ENCODE assay signal across 28 cellular contexts in genomic region chr11:125245299-125245698, GRCh38.
DNase-seq lines count a peak whose midpoint lies in the region; ATAC-seq, FAIRE-seq and TF ChIP-seq lines count a peak whose summit lies in the region.
"Had no signal": no experiment of that assay in that cellular context is flagged by ENCODE, and none has a peak within 500 bp of the region (broad histone marks: within the 10 kb centered on the region; RNA-seq: fewer than 3 reads in every experiment).

No MANE protein-coding gene starts in this region.

- intact Hi-C loops in IMR-90 (cut with micrococcal nuclease): no loop called here

- no peak overlapping the region for H2BK15ac ChIP-seq in IMR-90 (ENCODE audit: low read depth, low read length)
- peak overlapping the region; percentile 9 for H2BK15ac ChIP-seq in mesenchymal stem cell (ENCODE audit: low read depth, poor library complexity, severe bottlenecking)

- H2BK20ac ChIP-seq in IMR-90 (ENCODE audit: low read depth, low read length): no peak overlapping the region

- H3K4ac ChIP-seq in IMR-90 (ENCODE audit: low read depth, low read length): no peak overlapping the region
- H3K4ac ChIP-seq in mesenchymal stem cell (ENCODE audit: low read depth in 1 of 2, low read length in 2 of 2): no peak overlapping the region

- H4K5ac ChIP-seq in IMR-90 (ENCODE audit: low read depth, low read length): no peak overlapping the region; the same call in 1 of the 2 replicates

- H3K4me2 ChIP-seq in IMR-90 (ENCODE audit: low read depth, low read length): no peak overlapping the region
- no peak overlapping the region for H3K4me2 ChIP-seq in mesenchymal stem cell (ENCODE audit: low read length, poor library complexity, severe bottlenecking)
- H3K4me2 ChIP-seq in smooth muscle cell: no peak overlapping the region
- H3K4me2 ChIP-seq: BLaER1 had no signal

- dilution Hi-C loops in IMR-90 (cut with HindIII; ENCODE audit: low sequenced_read_pairs, unreplicated experiment): no loop called here

- H3K27me3 ChIP-seq in IMR-90 (ENCODE audit: control insufficient read depth, insufficient read depth, low read length) (peaks cover 3% of the 10 kb centered on the region), foreskin keratinocyte (peaks cover 4% of the 10 kb centered on the region), mesenchymal stem cell (ENCODE audit: control insufficient read depth in 1 of 2, insufficient read depth in 1 of 2, low read length in 2 of 2) (peaks cover 0 to 6% of the 10 kb centered on the region in 2 experiments), smooth muscle cell (ENCODE audit: low read depth) (no peaks in the 10 kb centered on the region)
- H3K27me3 ChIP-seq: BLaER1, esophagus muscularis mucosa, tibial nerve had no signal

- in situ Hi-C loops in IMR-90 (cut with MboI; ENCODE audit: low sequenced_read_pairs): no loop called here

- H2BK120ac ChIP-seq in IMR-90 (ENCODE audit: low read depth, low read length) (no peak overlapping the region), mesenchymal stem cell (ENCODE audit: low read depth, low read length) (no peak overlapping the region)

- H3K14ac ChIP-seq in IMR-90 (replicated peaks; ENCODE audit: low read depth, low read length): no peak overlapping the region
- H3K14ac ChIP-seq in mesenchymal stem cell (ENCODE audit: low read length in 2 of 2): no peak overlapping the region

- no TSS peak for BruUV-seq in IMR-90 (replicated peaks; lab: Mats Ljungman, UMichigan)

- CTCF ChIA-PET in IMR-90 (lab: Yijun Ruan, JAX): no interaction called here

- H3K9me3 ChIP-seq in IMR-90 (ENCODE audit: control insufficient read depth, insufficient read depth, low read length): peaks cover 1% of the 10 kb centered on the region; the same call in 1 of the 2 replicates
- no peaks in the 10 kb centered on the region for H3K9me3 ChIP-seq in mesenchymal stem cell (ENCODE audit: control insufficient read depth, low read length)
- H3K9me3 ChIP-seq in smooth muscle cell (replicated peaks; ENCODE audit: low read depth): no peaks in the 10 kb centered on the region
- H3K9me3 ChIP-seq: BLaER1, esophagus muscularis mucosa, neutrophil, tibial nerve had no signal

- H4K91ac ChIP-seq in IMR-90 (ENCODE audit: insufficient read depth, low read depth, low read length): no peak overlapping the region
- H4K91ac ChIP-seq in mesenchymal stem cell (ENCODE audit: low read length): no peak overlapping the region

- H2BK12ac ChIP-seq in mesenchymal stem cell (ENCODE audit: low read length in 2 of 2): no peak overlapping the region

- DNase-seq in IMR-90 (peak; percentile 4), foreskin keratinocyte (no peak), mesenchymal stem cell (no peak), smooth muscle cell (lab: John Stamatoyannopoulos, UW; ENCODE audit: unreplicated experiment) (no peak), H54 (ENCODE audit: insufficient read length, low spot score) (no peak), DMS114 treated with DMSO at 0.1 percent for 48 hours (lab: John Stamatoyannopoulos, UW; ENCODE audit: unreplicated experiment) (no peak), iPS-NIHi11 (ENCODE audit: low spot score) (no peak)
- no peak for DNase-seq in NK-92 treated with Interleukin-12 subunit alpha and Interleukin-12 subunit beta, amount 100 ng/mL, for 24 hours (lab: John Stamatoyannopoulos, UW)
- DNase-seq: ACHN; activated CD4-positive, alpha-beta T cell treated with anti-CD3 and anti-CD28 coated beads for 36 hours; activated CD8-positive, alpha-beta T cell treated with anti-CD3 and anti-CD28 coated beads, Interleukin-2, amount 10 ng/mL, durations not matched to agents 7 days and 5 days; anterior cingulate cortex; Caco-2; caudate nucleus; DMS79 treated with DMSO at 0.1 percent for 48 hours; islet precursor cell; KG1; NCI-H1436; NCI-H446; OCI-M1; small intestine had no signal

- H3K4me3 ChIP-seq in IMR-90 (ENCODE audit: insufficient read depth, low read depth, low read length) (no peak overlapping the region), mesenchymal stem cell (ENCODE audit: insufficient read depth in 1 of 2, low read depth in 1 of 2, low read length in 2 of 2) (no peak overlapping the region), smooth muscle cell (no peak overlapping the region)
- H3K4me3 ChIP-seq: BLaER1, esophagus muscularis mucosa, lung, tibial nerve had no signal

- H3K9ac ChIP-seq in IMR-90 (ENCODE audit: low read depth, low read length): no peak overlapping the region
- H3K9ac ChIP-seq in mesenchymal stem cell (ENCODE audit: low read length): no peak overlapping the region
- no peak overlapping the region for H3K9ac ChIP-seq in smooth muscle cell (ENCODE audit: low read depth)
- H3K9ac ChIP-seq: BLaER1 had no signal

- FAIRE-seq in H54 (lab: Jason Lieb, UNC): no peak
- FAIRE-seq: HTR-8/SVneo, small intestine had no signal

- H3K18ac ChIP-seq in IMR-90 (ENCODE audit: low read depth, low read length) (no peak overlapping the region), mesenchymal stem cell (ENCODE audit: low read depth in 1 of 2, low read length in 2 of 2) (no peak overlapping the region)

- no peaks in the 10 kb centered on the region for H3K79me1 ChIP-seq in IMR-90 (ENCODE audit: low read depth in 1 of 2, low read length in 2 of 2)
- peaks cover 41% of the 10 kb centered on the region for H3K79me1 ChIP-seq in mesenchymal stem cell (replicated peaks; ENCODE audit: low read length, poor library complexity, severe bottlenecking)

- no peaks in the 10 kb centered on the region for H4K20me1 ChIP-seq in IMR-90 (ENCODE audit: insufficient read depth, low read length)
- H4K20me1 ChIP-seq in smooth muscle cell (ENCODE audit: low read depth): no peaks in the 10 kb centered on the region
- H4K20me1 ChIP-seq: BLaER1 had no signal

- 67% methylated on average over 1 of the region's 4 CpGs; no CpG with 5 or more reads in 1 of the 2 experiments for WGBS in IMR-90 (ENCODE audit: extremely low coverage in 2 of 2, insufficient read length in 1 of 2), 2 experiments
- WGBS in mesenchymal stem cell: 93% methylated on average over 4 of the region's 4 CpGs
- WGBS in smooth muscle cell (ENCODE audit: low lambda C conversion rate): 72% methylated on average over 4 of the region's 4 CpGs

- no peak overlapping the region for H2AK5ac ChIP-seq in IMR-90 (ENCODE audit: low read depth, low read length)
- peak overlapping the region; percentile 58 for H2AK5ac ChIP-seq in mesenchymal stem cell (ENCODE audit: low read length, severe bottlenecking)

- H2AFZ ChIP-seq in IMR-90 (replicated peaks; ENCODE audit: low read length, poor library complexity) (peak overlapping the region; percentile 16), mesenchymal stem cell (ENCODE audit: low read depth, low read length) (no peak overlapping the region), smooth muscle cell (ENCODE audit: low read depth) (no peak overlapping the region)

- no peak for TF ChIP-seq RAD21 in IMR-90 (IDR thresholded peaks at IDR 0.05; ENCODE audit: low read length)

- H3K23ac ChIP-seq in IMR-90 (ENCODE audit: low read depth, low read length) (no peak overlapping the region), mesenchymal stem cell (ENCODE audit: low read length in 2 of 2) (no peak overlapping the region)

- ATAC-seq in IMR-90 (ENCODE audit: low read depth) (peak; percentile 51), foreskin keratinocyte (peak; percentile 10)
- ATAC-seq: activated CD4-positive, alpha-beta T cell treated with anti-CD3 and anti-CD28 coated beads for 36 hours; activated CD8-positive, alpha-beta T cell treated with anti-CD3 and anti-CD28 coated beads, Interleukin-2, amount 10 ng/mL, durations not matched to agents 7 days and 5 days; activated naive CD4-positive, alpha-beta T cell treated with anti-CD3 and anti-CD28 coated beads, Interleukin-2, amount 50 U/mL, for 72 hours had no signal

- TF ChIP-seq CTCF in IMR-90 (conservative IDR thresholded peaks at IDR 0.05; ENCODE audit: low read depth, low read length) (no peak), foreskin keratinocyte (conservative IDR thresholded peaks at IDR 0.05) (no peak), smooth muscle cell (IDR thresholded peaks at IDR 0.05; ENCODE audit: borderline replicate concordance, insufficient read depth, poor library complexity, severe bottlenecking) (no peak)

- H3K9me1 ChIP-seq in IMR-90 (ENCODE audit: insufficient read depth, low read length): no peaks in the 10 kb centered on the region

- peaks cover 6% of the 10 kb centered on the region for H3K79me2 ChIP-seq in smooth muscle cell (ENCODE audit: low read depth)

- POLR2A ChIA-PET in IMR-90 (lab: Charles Lee; ENCODE audit: unreplicated experiment): no interaction called here

- H2AK9ac ChIP-seq in IMR-90 (replicated peaks; ENCODE audit: low read depth, low read length, poor library complexity): no peak overlapping the region

- no peak overlapping the region for H3K27ac ChIP-seq in IMR-90 (ENCODE audit: insufficient read depth, low read length)
- H3K27ac ChIP-seq in foreskin keratinocyte: no peak overlapping the region
- no peak overlapping the region for H3K27ac ChIP-seq in mesenchymal stem cell (ENCODE audit: low read length, poor library complexity, severe bottlenecking)
- peak overlapping the region; percentile 7 for H3K27ac ChIP-seq in smooth muscle cell (ENCODE audit: low read depth)
- H3K27ac ChIP-seq: BLaER1, esophagus muscularis mucosa, neutrophil had no signal

- H3K36me3 ChIP-seq in IMR-90 (ENCODE audit: control insufficient read depth, insufficient read depth, low read length): no peaks in the 10 kb centered on the region
- H3K36me3 ChIP-seq in mesenchymal stem cell (ENCODE audit: control insufficient read depth in 1 of 2, insufficient read depth in 2 of 2, low read depth in 1 of 2, low read length in 2 of 2): peaks cover 0 to 38% of the 10 kb centered on the region in 2 experiments
- no peaks in the 10 kb centered on the region for H3K36me3 ChIP-seq in smooth muscle cell (ENCODE audit: low read depth)
- H3K36me3 ChIP-seq: BLaER1, esophagus muscularis mucosa, neutrophil, tibial nerve had no signal

- TF ChIP-seq POLR2A in IMR-90 (IDR thresholded peaks at IDR 0.05; ENCODE audit: low read depth, low read length) (no peak), H54 (IDR thresholded peaks at IDR 0.05; ENCODE audit: low read depth, low read length) (no peak)

- H3K56ac ChIP-seq in IMR-90 (ENCODE audit: extremely low read depth, insufficient read depth, low read length): no peak overlapping the region

- H3F3A ChIP-seq in smooth muscle cell (ENCODE audit: low read depth): no peaks in the 10 kb centered on the region

- H3K4me1 ChIP-seq in IMR-90 (ENCODE audit: control insufficient read depth, insufficient read depth, low read length): peaks cover 2% of the 10 kb centered on the region; the same call in 1 of the 2 replicates
- no peaks in the 10 kb centered on the region for H3K4me1 ChIP-seq in foreskin keratinocyte
- H3K4me1 ChIP-seq in mesenchymal stem cell (ENCODE audit: control insufficient read depth, insufficient read depth, low read depth, low read length): peaks cover 18% of the 10 kb centered on the region
- H3K4me1 ChIP-seq in smooth muscle cell (ENCODE audit: low read depth): peaks cover 6% of the 10 kb centered on the region
- H3K4me1 ChIP-seq: BLaER1, Caco-2, esophagus muscularis mucosa had no signal

- H2BK5ac ChIP-seq in IMR-90 (ENCODE audit: low read depth, low read length, poor library complexity, severe bottlenecking) (no peak overlapping the region), mesenchymal stem cell (ENCODE audit: low read depth, low read length, poor library complexity, severe bottlenecking) (no peak overlapping the region)

- H4K8ac ChIP-seq in IMR-90 (ENCODE audit: low read depth in 2 of 2, low read length in 2 of 2) (no peak overlapping the region), mesenchymal stem cell (ENCODE audit: low read length) (no peak overlapping the region)
